In the genomic region with DNA sequence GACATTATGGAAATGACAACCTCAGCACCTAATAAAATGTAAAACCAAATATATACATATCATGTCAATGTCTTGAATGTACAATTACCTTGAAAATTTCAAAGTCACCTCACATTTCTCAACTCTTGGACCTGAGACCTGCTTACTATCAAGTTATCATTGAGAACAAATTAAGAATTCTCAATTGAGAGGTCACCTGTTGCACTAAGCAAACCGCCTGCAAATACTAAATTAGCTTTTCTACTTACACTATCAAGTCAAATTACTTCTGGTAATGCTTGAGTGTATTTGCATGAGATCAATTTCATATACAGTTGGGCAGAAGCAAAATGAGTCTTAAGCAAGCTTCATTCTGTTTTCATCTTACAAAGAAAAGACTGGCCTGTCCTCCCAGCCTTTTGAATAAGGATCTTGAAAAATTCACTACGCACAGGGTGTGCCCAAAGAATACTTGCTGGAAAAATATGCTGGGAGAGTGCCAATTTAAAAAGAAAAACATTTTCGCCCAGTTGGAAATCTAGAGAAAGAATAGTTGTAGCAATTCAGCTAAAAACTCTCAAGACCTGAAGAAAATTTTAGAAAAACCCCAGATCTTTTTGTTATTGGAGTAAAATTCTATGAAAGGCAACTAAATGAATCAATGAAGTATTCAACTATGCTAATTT, we compare ENCODE assay signal across 2 cellular contexts.
TF ChIP-seq lines count a peak whose summit lies in the region.

No MANE protein-coding gene starts in this region.

TF ChIP-seq in SK-N-SH, 30 proteins besides CTCF, POLR2A, EP300 and RAD21 (continued from another document):
- TF ChIP-seq TEAD4 (IDR thresholded peaks at IDR 0.05; ENCODE audit: borderline replicate concordance, insufficient read depth) (no peak), MXI1 (IDR thresholded peaks at IDR 0.05; ENCODE audit: low read depth, low read length) (no peak), RCOR1 (IDR thresholded peaks at IDR 0.05; ENCODE audit: low read length) (no peak), GABPA (IDR thresholded peaks at IDR 0.05; ENCODE audit: low read depth) (no peak), FOXM1 (IDR thresholded peaks at IDR 0.05; ENCODE audit: low read depth) (no peak), EZH2phosphoT487 (IDR thresholded peaks at IDR 0.05; ENCODE audit: borderline replicate concordance, low read depth) (no peak), ELF1 (IDR thresholded peaks at IDR 0.05) (no peak)
- TF ChIP-seq, protein P1, sequence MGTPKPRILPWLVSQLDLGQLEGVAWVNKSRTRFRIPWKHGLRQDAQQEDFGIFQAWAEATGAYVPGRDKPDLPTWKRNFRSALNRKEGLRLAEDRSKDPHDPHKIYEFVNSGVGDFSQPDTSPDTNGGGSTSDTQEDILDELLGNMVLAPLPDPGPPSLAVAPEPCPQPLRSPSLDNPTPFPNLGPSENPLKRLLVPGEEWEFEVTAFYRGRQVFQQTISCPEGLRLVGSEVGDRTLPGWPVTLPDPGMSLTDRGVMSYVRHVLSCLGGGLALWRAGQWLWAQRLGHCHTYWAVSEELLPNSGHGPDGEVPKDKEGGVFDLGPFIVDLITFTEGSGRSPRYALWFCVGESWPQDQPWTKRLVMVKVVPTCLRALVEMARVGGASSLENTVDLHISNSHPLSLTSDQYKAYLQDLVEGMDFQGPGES (IDR thresholded peaks at IDR 0.05; ENCODE audit: low read depth, low read length) = no peak
- TF ChIP-seq, protein P2, sequence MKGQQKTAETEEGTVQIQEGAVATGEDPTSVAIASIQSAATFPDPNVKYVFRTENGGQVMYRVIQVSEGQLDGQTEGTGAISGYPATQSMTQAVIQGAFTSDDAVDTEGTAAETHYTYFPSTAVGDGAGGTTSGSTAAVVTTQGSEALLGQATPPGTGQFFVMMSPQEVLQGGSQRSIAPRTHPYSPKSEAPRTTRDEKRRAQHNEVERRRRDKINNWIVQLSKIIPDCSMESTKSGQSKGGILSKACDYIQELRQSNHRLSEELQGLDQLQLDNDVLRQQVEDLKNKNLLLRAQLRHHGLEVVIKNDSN (IDR thresholded peaks at IDR 0.05; ENCODE audit: borderline replicate concordance, low read depth) = no peak
TF ChIP-seq in SK-N-SH: peak in this region for 0.

TF ChIP-seq in SK-N-SH treated with all-trans-retinoic acid at 6 μM for 48 hours, 23 proteins besides CTCF, POLR2A, EP300 and RAD21 (continued from another document):
- TF ChIP-seq ZNF70 (CRISPR knock-in tag; IDR thresholded peaks at IDR 0.05) (no peak), CSDC2 (CRISPR knock-in tag; IDR thresholded peaks at IDR 0.05) (no peak), ARNTL (CRISPR knock-in tag; IDR thresholded peaks at IDR 0.05; ENCODE audit: borderline replicate concordance, low read depth) (no peak), GLIS3 (CRISPR knock-in tag; IDR thresholded peaks at IDR 0.05) (no peak), TCF4 (CRISPR knock-in tag; IDR thresholded peaks at IDR 0.05; ENCODE audit: borderline replicate concordance) (no peak), ZFP3 (CRISPR knock-in tag; IDR thresholded peaks at IDR 0.05) (no peak), BACH2 (CRISPR knock-in tag; IDR thresholded peaks at IDR 0.05; ENCODE audit: borderline replicate concordance) (no peak), PPARA (CRISPR knock-in tag; IDR thresholded peaks at IDR 0.05; ENCODE audit: borderline replicate concordance) (no peak), OSR1 (CRISPR knock-in tag; IDR thresholded peaks at IDR 0.05) (no peak), TOX (CRISPR knock-in tag; IDR thresholded peaks at IDR 0.05; ENCODE audit: borderline replicate concordance) (no peak)
- TF ChIP-seq, protein P3, sequence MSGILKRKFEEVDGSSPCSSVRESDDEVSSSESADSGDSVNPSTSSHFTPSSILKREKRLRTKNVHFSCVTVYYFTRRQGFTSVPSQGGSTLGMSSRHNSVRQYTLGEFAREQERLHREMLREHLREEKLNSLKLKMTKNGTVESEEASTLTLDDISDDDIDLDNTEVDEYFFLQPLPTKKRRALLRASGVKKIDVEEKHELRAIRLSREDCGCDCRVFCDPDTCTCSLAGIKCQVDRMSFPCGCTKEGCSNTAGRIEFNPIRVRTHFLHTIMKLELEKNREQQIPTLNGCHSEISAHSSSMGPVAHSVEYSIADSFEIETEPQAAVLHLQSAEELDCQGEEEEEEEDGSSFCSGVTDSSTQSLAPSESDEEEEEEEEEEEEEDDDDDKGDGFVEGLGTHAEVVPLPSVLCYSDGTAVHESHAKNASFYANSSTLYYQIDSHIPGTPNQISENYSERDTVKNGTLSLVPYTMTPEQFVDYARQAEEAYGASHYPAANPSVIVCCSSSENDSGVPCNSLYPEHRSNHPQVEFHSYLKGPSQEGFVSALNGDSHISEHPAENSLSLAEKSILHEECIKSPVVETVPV (CRISPR knock-in tag; IDR thresholded peaks at IDR 0.05) = no peak
